Comparison of ENCODE assay signal across 9 cellular contexts in genomic region chr10:70602665-70603438, GRCh38. TPM values are rescaled to one million over a fixed set of nuclear protein-coding genes. Genes with fewer than 3 reads are reported as not detected.
DNase-seq lines count a peak whose midpoint lies in the region; FAIRE-seq and TF ChIP-seq lines count a peak whose summit lies in the region.
"Had no signal": no experiment of that assay in that cellular context is flagged by ENCODE, and none has a peak within 500 bp of the region (broad histone marks: within the 10 kb centered on the region; RNA-seq: fewer than 3 reads in every experiment).

PRF1 (minus strand) TSS chr10:70602741; CDS start chr10:70600902, 1,839 bp downstream.

- H3K27me3 ChIP-seq in right atrium auricular region = no peaks in the 10 kb centered on the region
- H3K27me3 ChIP-seq: sigmoid colon had no signal

- peak; percentile 91 for DNase-seq in NB4 (ENCODE audit: low read depth)
- peak; percentile 88 for DNase-seq in activated CD8-positive, alpha-beta memory T cell treated with anti-CD3 and anti-CD28 coated beads, Interleukin-2, amount 50 U/mL, for 48 hours
- DNase-seq in right atrium auricular region (ENCODE audit: low spot score) = peak; percentile 56
- DNase-seq in stimulated activated CD8-positive, alpha-beta memory T cell treated with anti-CD3 and anti-CD28 coated beads, Interleukin-15, amount 100 ng/mL, for 4 hours (ENCODE audit: low read depth in 2 of 2) = peak; percentile 75
- no peak for DNase-seq in GM12892 (ENCODE audit: insufficient read length)
- DNase-seq in kidney tubule cell (ENCODE audit: low spot score) = no peak
- DNase-seq in dedifferentiated amniotic fluid mesenchymal stem cell (ENCODE audit: extremely low spot score) = no peak
- DNase-seq in coronary artery (ENCODE audit: low spot score) = no peak
- DNase-seq: sigmoid colon had no signal

- no peaks in the 10 kb centered on the region for H3K9me3 ChIP-seq in right atrium auricular region
- H3K9me3 ChIP-seq: sigmoid colon had no signal

- H3K36me3 ChIP-seq in right atrium auricular region = no peaks in the 10 kb centered on the region
- H3K36me3 ChIP-seq: sigmoid colon had no signal

- peak within 1 kb of the TSS; percentile 22 for H3K4me3 ChIP-seq in NB4 (ENCODE audit: low read depth, low read length)
- no peak within 1 kb of the TSS for H3K4me3 ChIP-seq in right atrium auricular region
- no peak within 1 kb of the TSS for H3K4me3 ChIP-seq in coronary artery
- H3K4me3 ChIP-seq: sigmoid colon had no signal

- no peak within 1 kb of the TSS for H3K27ac ChIP-seq in right atrium auricular region
- no peak within 1 kb of the TSS for H3K27ac ChIP-seq in coronary artery
- H3K27ac ChIP-seq: sigmoid colon had no signal

- FAIRE-seq in GM12892 (lab: Jason Lieb, UNC) = no peak

- TF ChIP-seq CTCF in NB4 (IDR thresholded peaks at IDR 0.05; ENCODE audit: low read depth, low read length) (no peak), right atrium auricular region (IDR thresholded peaks at IDR 0.05) (no peak), coronary artery (IDR thresholded peaks at IDR 0.05) (no peak)

- H3K4me1 ChIP-seq in right atrium auricular region = no peaks in the 10 kb centered on the region
- H3K4me1 ChIP-seq: sigmoid colon had no signal

- TF ChIP-seq POLR2A in NB4 (IDR thresholded peaks at IDR 0.05; ENCODE audit: extremely low read depth, insufficient read length) (peak; percentile 35), GM12892 (IDR thresholded peaks at IDR 0.05; ENCODE audit: low read depth, low read length) (no peak)

RNA-seq across cellular contexts. Expression of gene PRF1, which starts in this region (rescaled TPM):
- total RNA-seq in right atrium auricular region = 1 to 10 TPM; 1.1 to 1.4 TPM
- polyA plus RNA-seq in GM12892 (2012; ENCODE audit: missing spikeins) = 2.7 TPM

Comparison
In these comparisons a context has a peak if more than half of its experiments do, and no peak if none do; other contexts are left out.
1. DNase-seq: peak in NB4 (single experiment), activated CD8-positive, alpha-beta memory T cell treated with anti-CD3 and anti-CD28 coated beads, Interleukin-2, amount 50 U/mL, for 48 hours (single experiment), right atrium auricular region (single experiment) and stimulated activated CD8-positive, alpha-beta memory T cell treated with anti-CD3 and anti-CD28 coated beads, Interleukin-15, amount 100 ng/mL, for 4 hours (2 of 2); none in GM12892 (single experiment), kidney tubule cell (single experiment), dedifferentiated amniotic fluid mesenchymal stem cell (single experiment) and coronary artery (single experiment).